In the genomic region with DNA sequence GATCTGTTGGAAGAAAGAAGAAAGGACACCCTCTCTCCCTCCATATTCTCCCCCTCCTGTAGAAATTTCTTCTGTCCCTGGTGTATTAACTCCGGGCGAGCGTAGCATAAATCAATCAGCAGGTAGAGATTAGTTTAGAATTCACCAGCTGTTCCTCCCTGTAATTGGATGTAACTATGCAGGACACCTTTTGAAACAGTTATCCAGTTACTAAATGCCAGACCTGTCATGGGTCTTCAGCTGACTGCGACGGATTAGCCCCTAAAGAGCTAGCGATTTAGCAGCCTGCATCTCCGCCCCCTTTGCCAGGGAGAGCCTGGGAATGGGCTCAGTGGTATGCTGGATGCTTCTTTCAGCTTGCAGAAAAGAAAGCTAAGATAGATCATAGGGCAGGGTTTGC, we compare ENCODE assay signal across 28 cellular contexts. TPM values are rescaled to one million over a fixed set of nuclear protein-coding genes. Genes with fewer than 3 reads are reported as not detected.
DNase-seq lines count a peak whose midpoint lies in the region; ATAC-seq and TF ChIP-seq lines count a peak whose summit lies in the region.
"Had no signal": no experiment of that assay in that cellular context is flagged by ENCODE, and none has a peak within 500 bp of the region (broad histone marks: within the 10 kb centered on the region; RNA-seq: fewer than 3 reads in every experiment).

No MANE protein-coding gene starts in this region.

- H3K27me3 ChIP-seq in cardiac muscle cell (no peaks in the 10 kb centered on the region), WERI-Rb-1 (ENCODE audit: insufficient read depth, low read depth, severe bottlenecking) (no peaks in the 10 kb centered on the region), PC-3 (ENCODE audit: low read length) (no peaks in the 10 kb centered on the region)
- H3K27me3 ChIP-seq: adrenal gland, esophagus squamous epithelium, neutrophil had no signal

- H3K4me3 ChIP-seq in cardiac muscle cell (no peak overlapping the region), WERI-Rb-1 (ENCODE audit: low read depth, low read length) (peak overlapping the region; percentile 19; the same call in 1 of the 2 replicates), PC-3 (ENCODE audit: low read length) (no peak overlapping the region), OCI-LY7 (ENCODE audit: low read depth, low read length, poor library complexity, severe bottlenecking) (no peak overlapping the region)
- H3K4me3 ChIP-seq: adrenal gland, coronary artery, esophagus squamous epithelium, HAP-1 had no signal

- TF ChIP-seq CTCF in cardiac muscle cell (IDR thresholded peaks at IDR 0.05; ENCODE audit: low read depth, low read length) (no peak), WERI-Rb-1 (IDR thresholded peaks at IDR 0.05; ENCODE audit: low read depth, low read length) (no peak), nephron (IDR thresholded peaks at IDR 0.05; ENCODE audit: unreplicated experiment in 3 of 3) (no peak), PC-3 (conservative IDR thresholded peaks at IDR 0.05; ENCODE audit: low read depth, low read length) (no peak), OCI-LY7 (conservative IDR thresholded peaks at IDR 0.05; ENCODE audit: low read length) (no peak)

- intact Hi-C loops in Right ventricle myocardium superior (cut with DNase I): no loop called here
- intact Hi-C loops in PC-3 (cut with micrococcal nuclease): no loop called here
- intact Hi-C loops in OCI-LY7 (cut with micrococcal nuclease; ENCODE audit: unreplicated experiment): no loop called here

- POLR2A ChIA-PET in PC-3 (lab: Charles Lee; ENCODE audit: unreplicated experiment): no interaction called here
- POLR2A ChIA-PET in OCI-LY7 (lab: Charles Lee): interaction anchor here (0.6 to 1.2 kb wide), 3 partner anchors 9 to 74 kb away, joined by 3 to 5 read pairs (median 4); a partner anchor contains a TSS

- no peak overlapping the region for H3K9ac ChIP-seq in PC-3 (ENCODE audit: low read length)

- no peak for ATAC-seq in Right ventricle myocardium superior (ENCODE audit: poor library complexity)
- ATAC-seq in PC-3: no peak
- ATAC-seq: CD8-positive, alpha-beta T cell had no signal

- BruUV-seq in PC-3 (replicated peaks; lab: Mats Ljungman, UMichigan) (no TSS peak), OCI-LY7 (replicated peaks; lab: Mats Ljungman, UMichigan) (no TSS peak)

- CTCF ChIA-PET in PC-3 (lab: Charles Lee): no interaction called here
- CTCF ChIA-PET in OCI-LY7 (lab: Charles Lee; ENCODE audit: unreplicated experiment): no interaction called here

- peaks cover 45% of the 10 kb centered on the region for H3K36me3 Mint-ChIP-seq in nephron (ENCODE audit: low read depth)

- no peaks in the 10 kb centered on the region for H3F3A ChIP-seq in PC-3 (ENCODE audit: low read length, unreplicated experiment)

- no peak for DNase-seq in cardiac muscle cell (ENCODE audit: low read depth in 1 of 2, low spot score in 1 of 2)
- DNase-seq in Right ventricle myocardium superior: no peak
- peak; percentile 93 for DNase-seq in WERI-Rb-1
- no peak for DNase-seq in NAMALWA (ENCODE audit: low spot score)
- no peak for DNase-seq in PC-3
- no peak for DNase-seq in OCI-LY7 (ENCODE audit: low spot score)
- DNase-seq in SIG-M5 treated with dmso at 0.1 percent for 504 hours (lab: John Stamatoyannopoulos, UW; ENCODE audit: unreplicated experiment): no peak
- DNase-seq: activated naive CD4-positive, alpha-beta T cell treated with Interleukin-2 at 50 U/mL for 16 hours; activated T-cell treated with anti-CD3 and anti-CD28 coated beads, Interleukin-2, amount 50 U/mL, for 24 hours; adrenal gland; CD8-positive, alpha-beta T cell; DMS153; esophagus squamous epithelium; hippocampal formation; immature natural killer cell; NCI-H1436; NCI-H345; SHP77 treated with DMSO at 0.1 percent for 48 hours; T-helper 1 cell had no signal

- no peaks in the 10 kb centered on the region for H3K9me2 ChIP-seq in PC-3 (replicated peaks; ENCODE audit: low read length)
- no peaks in the 10 kb centered on the region for H3K9me2 ChIP-seq in OCI-LY7 (ENCODE audit: insufficient read depth, low read length)

- H3K9me3 ChIP-seq in cardiac muscle cell (ENCODE audit: low read depth) (no peaks in the 10 kb centered on the region), WERI-Rb-1 (ENCODE audit: severe bottlenecking) (no peaks in the 10 kb centered on the region), PC-3 (ENCODE audit: low read length) (no peaks in the 10 kb centered on the region), OCI-LY7 (ENCODE audit: low read length) (no peaks in the 10 kb centered on the region)
- H3K9me3 ChIP-seq: adrenal gland, esophagus squamous epithelium, HAP-1, neutrophil had no signal

- no peaks in the 10 kb centered on the region for H3K27me3 Mint-ChIP-seq in nephron (ENCODE audit: low read depth)
- H3K27me3 Mint-ChIP-seq: activated T-cell treated with anti-CD3 and anti-CD28 coated beads, Interleukin-2, amount 50 U/mL, for 24 hours; IgD-negative memory B cell had no signal

- H3K27ac ChIP-seq in cardiac muscle cell: peak overlapping the region; percentile 68
- H3K27ac ChIP-seq in WERI-Rb-1: peak overlapping the region; percentile 65
- no peak overlapping the region for H3K27ac ChIP-seq in PC-3 (ENCODE audit: low read length)
- H3K27ac ChIP-seq in OCI-LY7 (ENCODE audit: low read depth, low read length, poor library complexity, severe bottlenecking): no peak overlapping the region
- H3K27ac ChIP-seq: coronary artery, esophagus squamous epithelium, neutrophil had no signal

- peaks cover 26% of the 10 kb centered on the region for H3K36me3 ChIP-seq in cardiac muscle cell
- peaks cover 31% of the 10 kb centered on the region for H3K36me3 ChIP-seq in WERI-Rb-1
- H3K36me3 ChIP-seq in PC-3 (ENCODE audit: low read depth, low read length): peaks cover 31% of the 10 kb centered on the region
- peaks cover 64% of the 10 kb centered on the region for H3K36me3 ChIP-seq in OCI-LY7 (ENCODE audit: insufficient read depth, low read length)

- H3K27ac Mint-ChIP-seq in nephron: peak overlapping the region; percentile 91 to 93 (median 92)
- H3K27ac Mint-ChIP-seq: CD8-positive, alpha-beta T cell; IgD-negative memory B cell had no signal

- H3K4me1 ChIP-seq in cardiac muscle cell (ENCODE audit: low read depth): peaks cover 47% of the 10 kb centered on the region
- no peaks in the 10 kb centered on the region for H3K4me1 ChIP-seq in PC-3 (ENCODE audit: insufficient read depth, low read length)
- peaks cover 8% of the 10 kb centered on the region for H3K4me1 ChIP-seq in OCI-LY7 (ENCODE audit: insufficient read depth, low read length, poor library complexity, severe bottlenecking)

- H3K9me3 Mint-ChIP-seq in nephron: no peaks in the 10 kb centered on the region
- H3K9me3 Mint-ChIP-seq: activated T-cell treated with anti-CD3 and anti-CD28 coated beads, Interleukin-2, amount 50 U/mL, for 24 hours; CD8-positive, alpha-beta T cell; IgD-negative memory B cell; immature natural killer cell had no signal

- H3K4me2 ChIP-seq in PC-3 (ENCODE audit: low read length) (no peak overlapping the region), OCI-LY7 (ENCODE audit: low read length) (no peak overlapping the region)

- H3K79me2 ChIP-seq in PC-3 (ENCODE audit: low read length): peaks cover 12% of the 10 kb centered on the region; the same call in 1 of the 2 replicates
- H3K79me2 ChIP-seq in OCI-LY7 (ENCODE audit: insufficient read depth, low read depth, low read length): no peaks in the 10 kb centered on the region

- H3K4me1 Mint-ChIP-seq in nephron: peaks cover 69% of the 10 kb centered on the region

- H3K4me3 Mint-ChIP-seq in nephron: peak overlapping the region; percentile 6 to 30 (median 13)
- H3K4me3 Mint-ChIP-seq: activated T-cell treated with anti-CD3 and anti-CD28 coated beads, Interleukin-2, amount 50 U/mL, for 24 hours; CD8-positive, alpha-beta T cell; IgD-negative memory B cell; immature natural killer cell had no signal

- H2AFZ ChIP-seq in PC-3 (ENCODE audit: low read length) (no peak overlapping the region), OCI-LY7 (ENCODE audit: low read length) (no peak overlapping the region)

- H4K20me1 ChIP-seq in PC-3 (ENCODE audit: low read length): no peaks in the 10 kb centered on the region
- 0 out of 2 replicates have a peak, but pooled peaks cover 12% of the 10 kb centered on the region for H4K20me1 ChIP-seq in OCI-LY7 (ENCODE audit: insufficient read depth, low read length)

RNA-seq across cellular contexts. Expression of a gene that starts 16.4 kb away (rescaled TPM):
- total RNA-seq in cardiac muscle cell: 131 and 152 TPM in 2 replicates
- 213 and 233 TPM in 2 replicates for polyA plus RNA-seq in cardiac muscle cell
- 116 TPM for total RNA-seq in Right ventricle myocardium superior
- 121 and 156 TPM in 2 replicates for total RNA-seq in PC-3 (2014; rRNA removed)
- 77.5 and 86.0 TPM in 2 replicates for total RNA-seq in OCI-LY7 (2014; rRNA removed; shearing (Covaris generic))
- 114 and 121 TPM in 2 replicates for total RNA-seq in OCI-LY7 (2022)

RNA-seq across cellular contexts. Expression of a gene that starts 22.9 kb away (rescaled TPM):
- total RNA-seq in cardiac muscle cell (0.09 TPM in 1 of 2 replicates, not detected in the other), Right ventricle myocardium superior (not detected), PC-3 (2014; rRNA removed) (not detected in 2 replicates), OCI-LY7 (2022) (0.18 and 0.30 TPM in 2 replicates)
- polyA plus RNA-seq in cardiac muscle cell: not detected in 2 replicates
- not detected in 2 replicates for total RNA-seq in OCI-LY7 (2014; rRNA removed; shearing (Covaris generic))
- total RNA-seq: bronchial epithelial cell; CD8-positive, alpha-beta T cell; frontal cortex; M059J; pulmonary artery endothelial cell had no signal
- polyA plus RNA-seq: IgD-negative memory B cell, immature natural killer cell had no signal

RNA-seq across cellular contexts. Expression of a gene that starts 40.5 kb away (rescaled TPM):
- total RNA-seq in cardiac muscle cell (4.9 and 9.9 TPM in 2 replicates), Right ventricle myocardium superior (0.40 TPM), PC-3 (2014; rRNA removed) (0.26 and 0.40 TPM in 2 replicates), OCI-LY7 (2022) (not detected in 2 replicates)
- polyA plus RNA-seq in cardiac muscle cell: 8.4 and 10.1 TPM in 2 replicates
- total RNA-seq in OCI-LY7 (2014; rRNA removed; shearing (Covaris generic)): not detected in 2 replicates
- total RNA-seq: bronchial epithelial cell; CD8-positive, alpha-beta T cell; pulmonary artery endothelial cell had no signal

RNA-seq across cellular contexts. Expression of a gene that starts 43.2 kb away (rescaled TPM):
- 13.0 and 20.0 TPM in 2 replicates for total RNA-seq in cardiac muscle cell
- polyA plus RNA-seq in cardiac muscle cell: 13.4 and 16.0 TPM in 2 replicates
- 10.7 TPM for total RNA-seq in Right ventricle myocardium superior
- 1.8 and 5.0 TPM in 2 replicates for total RNA-seq in PC-3 (2014; rRNA removed)
- total RNA-seq in OCI-LY7 (2014; rRNA removed; shearing (Covaris generic)): 0.18 and 0.32 TPM in 2 replicates
- 2.6 and 2.9 TPM in 2 replicates for total RNA-seq in OCI-LY7 (2022)

Comparison
In these comparisons a context has a peak if more than half of its experiments do, and no peak if none do; other contexts are left out.
1. H3K27ac ChIP-seq: peak in cardiac muscle cell (single experiment) and WERI-Rb-1 (single experiment); none in PC-3 (single experiment) and OCI-LY7 (single experiment).